In the genomic region with DNA sequence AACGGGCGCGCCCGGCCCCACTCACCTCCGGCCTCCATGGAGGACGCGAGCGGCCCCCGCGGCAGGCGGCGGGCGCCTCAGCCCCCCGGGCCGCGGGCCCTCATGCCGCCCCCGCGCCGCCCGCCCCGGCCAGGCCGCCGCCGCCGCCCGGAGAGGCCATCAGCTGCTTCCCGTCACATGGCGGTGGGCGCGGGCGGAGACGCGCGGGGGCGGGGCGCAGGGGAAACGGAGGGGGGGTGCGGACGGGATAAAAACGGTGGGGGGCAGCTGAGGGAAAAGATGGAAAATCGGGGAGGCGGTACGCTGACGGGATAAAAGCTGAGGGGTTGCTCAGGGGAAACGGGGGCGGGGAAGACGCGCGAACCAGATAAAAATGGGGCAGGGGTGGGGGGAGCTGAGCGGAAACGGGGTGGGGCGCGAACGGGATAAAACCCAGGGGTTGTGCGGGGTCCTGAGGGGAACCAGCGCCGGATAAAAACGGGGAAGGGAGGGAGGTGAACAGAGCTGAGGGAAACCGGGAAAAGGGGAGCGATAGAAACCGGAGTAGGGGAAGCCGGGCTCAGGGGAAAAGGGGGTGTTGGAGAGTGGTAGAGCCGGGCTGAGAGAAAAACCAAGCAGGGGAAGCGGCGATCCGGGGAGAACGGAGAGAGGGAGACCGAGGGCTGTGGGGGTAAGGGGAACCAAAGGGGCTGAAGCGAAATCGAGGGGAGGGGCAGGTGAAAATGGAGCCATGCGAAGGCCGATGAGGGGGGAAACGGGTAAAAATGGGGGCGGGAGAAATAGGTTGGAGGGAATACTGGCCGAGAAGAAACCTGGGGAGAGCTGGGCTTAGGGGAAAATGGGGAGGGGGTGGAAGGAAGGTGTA, we compare ENCODE assay signal across 8 cellular contexts. TPM values are rescaled to one million over a fixed set of nuclear protein-coding genes. Genes with fewer than 3 reads are reported as not detected.
DNase-seq lines count a peak whose midpoint lies in the region; ATAC-seq and TF ChIP-seq lines count a peak whose summit lies in the region.

A gene (minus strand): TSS at position 169 of the 865 bp plus-strand sequence. CDS start 131 bp downstream, at position 38.

- H3K4me2 ChIP-seq in DOHH2 (ENCODE audit: low read length), result peak within 1 kb of the TSS; percentile 80
- peak within 1 kb of the TSS; percentile 83 for H3K4me2 ChIP-seq in mesenchymal stem cell (ENCODE audit: low read length, poor library complexity, severe bottlenecking)

- peaks cover 5% of the 10 kb centered on the region; the same call in 1 of the 2 replicates for H4K20me1 ChIP-seq in DOHH2 (ENCODE audit: control insufficient read depth, insufficient read depth, low read depth, low read length)

- peak within 1 kb of the TSS in 1 of 2 experiments; percentile 45 for H2BK12ac ChIP-seq in mesenchymal stem cell (ENCODE audit: low read length in 2 of 2)

- H3K23ac ChIP-seq in mesenchymal stem cell (ENCODE audit: low read length in 2 of 2), result peak within 1 kb of the TSS in 1 of 2 experiments; percentile 70

- H4K91ac ChIP-seq in mesenchymal stem cell (ENCODE audit: low read length), result peak within 1 kb of the TSS; percentile 89

- H3K27me3 ChIP-seq in DOHH2 (ENCODE audit: control insufficient read depth, low read length), result peaks cover 69% of the 10 kb centered on the region
- no peaks in the 10 kb centered on the region for H3K27me3 ChIP-seq in mesenchymal stem cell (ENCODE audit: control insufficient read depth in 1 of 2, insufficient read depth in 1 of 2, low read length in 2 of 2)

- H3K36me3 ChIP-seq in DOHH2 (ENCODE audit: control insufficient read depth, low read length) (no peaks in the 10 kb centered on the region), mesenchymal stem cell (ENCODE audit: control insufficient read depth in 1 of 2, insufficient read depth in 2 of 2, low read depth in 1 of 2, low read length in 2 of 2) (peaks cover 3 to 8% of the 10 kb centered on the region in 2 experiments)

- H3K9me3 ChIP-seq in DOHH2 (ENCODE audit: control insufficient read depth, insufficient read depth, low read length) (no peaks in the 10 kb centered on the region), mesenchymal stem cell (ENCODE audit: control insufficient read depth, low read length) (no peaks in the 10 kb centered on the region)

- no peaks in the 10 kb centered on the region for H3K79me2 ChIP-seq in DOHH2 (ENCODE audit: control insufficient read depth, low read length)

- H3K27ac ChIP-seq in DOHH2 (ENCODE audit: low read depth, low read length) (no peak within 1 kb of the TSS), mesenchymal stem cell (ENCODE audit: low read length, poor library complexity, severe bottlenecking) (peak within 1 kb of the TSS; percentile 98)

- peaks cover 6% of the 10 kb centered on the region for H3K79me1 ChIP-seq in mesenchymal stem cell (replicated peaks; ENCODE audit: low read length, poor library complexity, severe bottlenecking)

- DNase-seq in NCI-H510A (lab: John Stamatoyannopoulos, UW) (peak; percentile 60), mesenchymal stem cell (peak; percentile 57)
- DNase-seq in activated CD8-positive, alpha-beta memory T cell treated with anti-CD3 and anti-CD28 coated beads, Interleukin-2, amount 50 U/mL, for 48 hours, result peak; percentile 79
- DNase-seq in stimulated activated CD8-positive, alpha-beta memory T cell treated with anti-CD3 and anti-CD28 coated beads, Interleukin-15, amount 100 ng/mL, for 1 hour (ENCODE audit: low read depth), result peak; percentile 24

- peak within 1 kb of the TSS; percentile 97 for H2BK15ac ChIP-seq in mesenchymal stem cell (ENCODE audit: low read depth, poor library complexity, severe bottlenecking)

- H2BK120ac ChIP-seq in mesenchymal stem cell (ENCODE audit: low read depth, low read length), result peak within 1 kb of the TSS; percentile 99

- peak within 1 kb of the TSS; percentile 94 to 98 for H3K18ac ChIP-seq in mesenchymal stem cell (ENCODE audit: low read depth in 1 of 2, low read length in 2 of 2)

- H3K4me1 ChIP-seq in DOHH2 (ENCODE audit: control insufficient read depth, low read length), result peaks cover 35% of the 10 kb centered on the region
- peaks cover 4% of the 10 kb centered on the region for H3K4me1 ChIP-seq in mesenchymal stem cell (ENCODE audit: control insufficient read depth, insufficient read depth, low read depth, low read length)

- in situ Hi-C loops in endometrial microvascular endothelial cells (cut with HindIII; ENCODE audit: inconsistent ontology term, low pct_unique_long_range_greater_than_20kb, low sequenced_read_pairs), result no loop called here

- H3F3A ChIP-seq in DOHH2 (ENCODE audit: control insufficient read depth, insufficient read depth), result peaks cover 10% of the 10 kb centered on the region; the same call in 1 of the 2 replicates

- WGBS in mesenchymal stem cell, result under 1% methylated on average over 72 of the region's 76 CpGs

- H3K4ac ChIP-seq in mesenchymal stem cell (ENCODE audit: low read depth in 1 of 2, low read length in 2 of 2), result peak within 1 kb of the TSS; percentile 71 to 96

- ATAC-seq in HG02588 (IDR thresholded peaks at IDR 0.05; ENCODE audit: unreplicated experiment) (peak; percentile 45), HG03097 (IDR thresholded peaks at IDR 0.05; ENCODE audit: low FRiP score, unreplicated experiment) (no peak)

- peak within 1 kb of the TSS; percentile 98 for H3K9ac ChIP-seq in mesenchymal stem cell (ENCODE audit: low read length)

- H3K14ac ChIP-seq in mesenchymal stem cell (ENCODE audit: low read length in 2 of 2), result peak within 1 kb of the TSS; percentile 95 to 96

- H3K4me3 ChIP-seq in DOHH2 (ENCODE audit: low read length) (peak within 1 kb of the TSS; percentile 71), mesenchymal stem cell (ENCODE audit: insufficient read depth in 1 of 2, low read depth in 1 of 2, low read length in 2 of 2) (peak within 1 kb of the TSS; percentile 77 to 94)

- peak within 1 kb of the TSS; percentile 99 for H4K8ac ChIP-seq in mesenchymal stem cell (ENCODE audit: low read length)

- H3K9me2 ChIP-seq in DOHH2 (replicated peaks; ENCODE audit: control insufficient read depth, low read length), result no peaks in the 10 kb centered on the region

- no peak for TF ChIP-seq CTCF in DOHH2 (IDR thresholded peaks at IDR 0.05; ENCODE audit: low read depth, low read length, poor library complexity, severe bottlenecking)

- H2BK5ac ChIP-seq in mesenchymal stem cell (ENCODE audit: low read depth, low read length, poor library complexity, severe bottlenecking), result peak within 1 kb of the TSS; percentile 95

- H2AK5ac ChIP-seq in mesenchymal stem cell (ENCODE audit: low read length, severe bottlenecking), result peak within 1 kb of the TSS; percentile 14

- H2AFZ ChIP-seq in mesenchymal stem cell (ENCODE audit: low read depth, low read length), result no peak within 1 kb of the TSS

RNA-seq across cellular contexts. Expression of the gene that starts here (rescaled TPM):
- 82.2 TPM for total RNA-seq in endometrial microvascular endothelial cells (ENCODE audit: inconsistent ontology term)
- polyA plus RNA-seq in mesenchymal stem cell (2013, experiment 1 of 2), result 81.2 TPM
- 81.9 TPM for polyA plus RNA-seq in mesenchymal stem cell (2013, experiment 2 of 2)

Comparison
In these comparisons a context has a peak if more than half of its experiments do, and no peak if none do; other contexts are left out.
1. DNase-seq: peak in every context shown above with its lines; median percentile 79 in activated CD8-positive, alpha-beta memory T cell treated with anti-CD3 and anti-CD28 coated beads, Interleukin-2, amount 50 U/mL, for 48 hours; 60 in NCI-H510A; 57 in mesenchymal stem cell; 24 in stimulated activated CD8-positive, alpha-beta memory T cell treated with anti-CD3 and anti-CD28 coated beads, Interleukin-15, amount 100 ng/mL, for 1 hour.